ENCODE assay signal across 17 cellular contexts in genomic region chr5:146788918-146789317, GRCh38.
"Had no signal": no experiment of that assay in that cellular context is flagged by ENCODE, and none has a peak within 500 bp of the region (broad histone marks: within the 10 kb centered on the region; RNA-seq: fewer than 3 reads in every experiment).

No MANE protein-coding gene starts in this region.

- ATAC-seq: activated CD8-positive, alpha-beta memory T cell treated with anti-CD3 and anti-CD28 coated beads, Interleukin-2, amount 10 ng/mL, durations not matched to agents 7 days and 5 days; esophagus mucosa; pancreas had no signal

- H3K27ac Mint-ChIP-seq: activated CD8-positive, alpha-beta memory T cell treated with anti-CD3 and anti-CD28 coated beads, Interleukin-2, amount 10 ng/mL, durations not matched to agents 7 days and 5 days; activated naive CD8-positive, alpha-beta T cell treated with anti-CD3 and anti-CD28 coated beads for 36 hours; activated T-cell treated with anti-CD3 and anti-CD28 coated beads, Interleukin-2, amount 50 U/mL, for 24 hours; memory B cell had no signal

- H3K36me3 Mint-ChIP-seq: activated naive CD8-positive, alpha-beta T cell treated with anti-CD3 and anti-CD28 coated beads for 36 hours; memory B cell had no signal

- H3K27me3 ChIP-seq: pancreas, thyroid gland, vagina had no signal

- DNase-seq: activated CD4-positive, alpha-beta T cell treated with anti-CD3 and anti-CD28 coated beads, Interleukin-2, amount 50 U/mL, for 48 hours; activated CD4-positive, CD25-positive, alpha-beta regulatory T cell treated with anti-CD3 and anti-CD28 coated beads, Interleukin-2, amount 50 U/mL, for 72 hours; activated CD8-positive, alpha-beta memory T cell treated with anti-CD3 and anti-CD28 coated beads, Interleukin-2, amount 10 ng/mL, durations not matched to agents 7 days and 5 days; activated effector memory CD4-positive, alpha-beta T cell treated with anti-CD3 and anti-CD28 coated beads, Interleukin-2, amount 50 U/mL, for 16 hours; activated naive CD8-positive, alpha-beta T cell treated with anti-CD3 and anti-CD28 coated beads for 36 hours; activated T-cell treated with anti-CD3 and anti-CD28 coated beads, Interleukin-2, amount 50 U/mL, for 24 hours; left ventricle myocardium inferior; pancreas; retina; thyroid gland had no signal

- H3K4me3 Mint-ChIP-seq: activated CD8-positive, alpha-beta memory T cell treated with anti-CD3 and anti-CD28 coated beads, Interleukin-2, amount 10 ng/mL, durations not matched to agents 7 days and 5 days; activated naive CD8-positive, alpha-beta T cell treated with anti-CD3 and anti-CD28 coated beads for 36 hours; activated T-cell treated with anti-CD3 and anti-CD28 coated beads, Interleukin-2, amount 50 U/mL, for 24 hours; memory B cell had no signal

- H3K4me3 ChIP-seq: left ventricle myocardium inferior, pancreas, skin epidermis, thyroid gland, vagina had no signal

- H3K4me1 ChIP-seq: left ventricle myocardium inferior, pancreas, thyroid gland had no signal

- H3K36me3 ChIP-seq: left ventricle myocardium inferior, pancreas, thyroid gland, vagina had no signal

- H3K4me1 Mint-ChIP-seq: memory B cell had no signal

- H3K27ac ChIP-seq: left ventricle myocardium inferior, pancreas, skin epidermis, thyroid gland, vagina had no signal

- H3K9me3 Mint-ChIP-seq: activated naive CD8-positive, alpha-beta T cell treated with anti-CD3 and anti-CD28 coated beads for 36 hours; activated T-cell treated with anti-CD3 and anti-CD28 coated beads, Interleukin-2, amount 50 U/mL, for 24 hours had no signal

- H3K27me3 Mint-ChIP-seq: activated CD8-positive, alpha-beta memory T cell treated with anti-CD3 and anti-CD28 coated beads, Interleukin-2, amount 10 ng/mL, durations not matched to agents 7 days and 5 days; activated naive CD8-positive, alpha-beta T cell treated with anti-CD3 and anti-CD28 coated beads for 36 hours; activated T-cell treated with anti-CD3 and anti-CD28 coated beads, Interleukin-2, amount 50 U/mL, for 24 hours; memory B cell had no signal

- H3K9me3 ChIP-seq: left ventricle myocardium inferior, pancreas, thyroid gland, vagina had no signal

- FAIRE-seq: bronchial epithelial cell, endometrium, keratinocyte, pancreas had no signal
